16 cellular contexts compared by ENCODE assay signal in the genomic region with DNA sequence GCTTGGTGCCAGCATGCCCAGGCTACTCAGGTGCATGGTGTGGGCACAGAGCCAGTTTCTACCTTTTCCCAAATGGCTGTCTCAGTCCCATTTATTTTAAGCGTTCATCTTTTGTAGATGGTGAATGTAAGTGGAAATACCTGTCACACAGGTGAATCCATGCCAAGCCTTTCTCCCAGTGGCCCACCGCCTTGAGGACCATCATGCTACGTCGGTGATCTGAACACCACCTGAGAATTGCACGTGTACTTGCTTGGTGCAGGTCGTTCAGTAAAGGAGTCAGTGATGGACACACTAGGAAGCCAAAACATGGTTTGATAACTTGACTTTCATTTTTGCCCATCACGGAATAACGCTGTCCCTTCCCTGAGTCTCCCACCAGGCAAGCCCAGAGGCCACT.
A peak's percentile ranks its signal among the peaks of the same experiment; 100 is the strongest.
DNase-seq lines count a peak whose midpoint lies in the region; ATAC-seq and TF ChIP-seq lines count a peak whose summit lies in the region.
"Had no signal": no experiment of that assay in that cellular context is flagged by ENCODE, and none has a peak within 500 bp of the region (broad histone marks: within the 10 kb centered on the region; RNA-seq: fewer than 3 reads in every experiment).

No MANE protein-coding gene starts in this region.

- H3K27ac ChIP-seq in spleen (peak overlapping the region in 5 of 8 donors; percentile 42 to 85 (median 68)), mammary epithelial cell (ENCODE audit: insufficient read depth, low read depth, low read length) (no peak overlapping the region)
- H3K27ac ChIP-seq: A549, C4-2B had no signal

- BruUV-seq in mammary epithelial cell (replicated peaks; lab: Mats Ljungman, UMichigan) = no TSS peak

- in situ Hi-C loops in mammary epithelial cell (cut with MboI; ENCODE audit: low sequenced_read_pairs in 2 of 2) = no loop called here

- no peak for TF ChIP-seq POLR2A in spleen (IDR thresholded peaks at IDR 0.05)

- ATAC-seq in GM18858 (IDR thresholded peaks at IDR 0.05; ENCODE audit: unreplicated experiment) = no peak
- ATAC-seq: A549, GM23338, HepG2 had no signal

- no peaks in the 10 kb centered on the region for H4K20me1 ChIP-seq in mammary epithelial cell (ENCODE audit: insufficient read depth, low read length)

- CTCF ChIA-PET in mammary epithelial cell (lab: Charles Lee; ENCODE audit: low non-redundant PET) = no interaction called here

- H3K27me3 ChIP-seq in spleen (replicated peaks in 1 of 7) = no peaks in the 10 kb centered on the region
- H3K27me3 ChIP-seq in MG63 = no peaks in the 10 kb centered on the region
- H3K27me3 ChIP-seq in mammary epithelial cell (ENCODE audit: insufficient read depth, low read length) = no peaks in the 10 kb centered on the region
- H3K27me3 ChIP-seq: BE2C had no signal

- H2AFZ ChIP-seq in mammary epithelial cell (ENCODE audit: low read depth, low read length) = no peak overlapping the region
- H2AFZ ChIP-seq: GM23338 had no signal

- dilution Hi-C loops in mammary epithelial cell (cut with HindIII; ENCODE audit: low sequenced_read_pairs) = no loop called here

- H3K4me2 ChIP-seq in mammary epithelial cell (ENCODE audit: insufficient read depth, low read depth, low read length) = no peak overlapping the region
- H3K4me2 ChIP-seq: A549, GM23338 had no signal

- H3K9ac ChIP-seq in mammary epithelial cell (ENCODE audit: insufficient read depth, low read length) = no peak overlapping the region

- H3K9me3 ChIP-seq in spleen (peaks cover 0 to 23% (median 15%) of the 10 kb centered on the region in 8 donors), MG63 (no peaks in the 10 kb centered on the region), mammary epithelial cell (replicated peaks; ENCODE audit: insufficient read depth, low read length) (peaks cover 40% of the 10 kb centered on the region)

- peaks cover 0 to 17% (median 6%) of the 10 kb centered on the region in 6 donors for H3K4me1 ChIP-seq in spleen
- no peaks in the 10 kb centered on the region for H3K4me1 ChIP-seq in mammary epithelial cell (ENCODE audit: insufficient read depth, low read length)
- H3K4me1 ChIP-seq: A549, BE2C had no signal

- TF ChIP-seq CTCF in spleen (IDR thresholded peaks at IDR 0.05 in 8 of 11, conservative IDR thresholded peaks at IDR 0.05 in 3 of 11) = no peak
- no peak for TF ChIP-seq CTCF in mammary epithelial cell (conservative IDR thresholded peaks at IDR 0.05 in 1 of 2, IDR thresholded peaks at IDR 0.05 in 1 of 2; ENCODE audit: extremely low read depth in 1 of 2, insufficient read depth in 1 of 2, low read depth in 1 of 2, low read length in 2 of 2)

- intact Hi-C loops in spleen (cut with DNase I; ENCODE audit: low total_unique reads) = no loop called here
- intact Hi-C loops in mammary epithelial cell (cut with micrococcal nuclease) = no loop called here

- peaks cover 0 to 4% (median 0%) of the 10 kb centered on the region in 6 donors for H3K36me3 ChIP-seq in spleen
- no peaks in the 10 kb centered on the region for H3K36me3 ChIP-seq in MG63
- no peaks in the 10 kb centered on the region for H3K36me3 ChIP-seq in mammary epithelial cell (ENCODE audit: insufficient read depth, low read length)
- H3K36me3 ChIP-seq: BE2C had no signal

- WGBS in spleen, 5 donors = 88 to 97% (median 95%) methylated on average over 8 of the region's 8 CpGs
- 84% methylated on average over 5 of the region's 8 CpGs for WGBS in mammary epithelial cell (ENCODE audit: low coverage, missing lambda C conversion rate)

- no peaks in the 10 kb centered on the region for H3K79me2 ChIP-seq in mammary epithelial cell (ENCODE audit: insufficient read depth, low read length)

- H3K4me3 ChIP-seq in spleen (no peak overlapping the region), MG63 (no peak overlapping the region), mammary epithelial cell (replicated peaks in 1 of 3; ENCODE audit: insufficient read depth in 1 of 3, low read depth in 2 of 3, low read length in 3 of 3) (no peak overlapping the region)
- H3K4me3 ChIP-seq: A549, GM23338 had no signal

- peak; percentile 23 for DNase-seq in DMS153 (lab: John Stamatoyannopoulos, UW)
- DNase-seq in DMS153 treated with DMSO at 0.1 percent for 48 hours (lab: John Stamatoyannopoulos, UW; ENCODE audit: unreplicated experiment) = peak; percentile 48
- peak; percentile 22 for DNase-seq in ecto neural progenitor cell (ENCODE audit: low spot score)
- DNase-seq in spleen = no peak
- DNase-seq in NCI-H748 treated with DMSO at 0.1 percent for 48 hours (lab: John Stamatoyannopoulos, UW) = no peak
- DNase-seq in MG63 = no peak
- no peak for DNase-seq in mammary epithelial cell
- DNase-seq: BE2C; CD4-positive, alpha-beta memory T cell; COR-L47; H9 had no signal

Comparison
In these comparisons a context has a peak if more than half of its experiments do, and no peak if none do; other contexts are left out.
1. DNase-seq: peak in DMS153 (single experiment), DMS153 treated with DMSO at 0.1 percent for 48 hours (single experiment) and ecto neural progenitor cell (single experiment); none in spleen (single experiment), NCI-H748 treated with DMSO at 0.1 percent for 48 hours (single experiment), MG63 (single experiment) and mammary epithelial cell (single experiment).